Comparison of ENCODE assay signal across 10 cellular contexts in genomic region chr7:105279688-105280007, GRCh38.
DNase-seq lines count a peak whose midpoint lies in the region; ATAC-seq, FAIRE-seq and TF ChIP-seq lines count a peak whose summit lies in the region.
"Had no signal": no experiment of that assay in that cellular context is flagged by ENCODE, and none has a peak within 500 bp of the region (broad histone marks: within the 10 kb centered on the region; RNA-seq: fewer than 3 reads in every experiment).

No MANE protein-coding gene starts in this region.

- H4K20me1 ChIP-seq in GM12878 (ENCODE audit: control insufficient read depth, insufficient read depth): no peaks in the 10 kb centered on the region

- ATAC-seq in GM18508 (IDR thresholded peaks at IDR 0.05; ENCODE audit: insufficient read depth, unreplicated experiment) (peak; percentile 79), GM21390 (IDR thresholded peaks at IDR 0.05; ENCODE audit: unreplicated experiment) (peak; percentile 92), HG03064 (IDR thresholded peaks at IDR 0.05; ENCODE audit: low read depth, unreplicated experiment) (peak; percentile 87), GM12878 (peak; percentile 96), left ventricle myocardium superior (no peak)

- DNase-seq in GM12878 (ENCODE audit: low read depth, low spot score): no peak
- DNase-seq in kidney glomerular epithelial cell (lab: John Stamatoyannopoulos, UW): no peak
- no peak for DNase-seq in stomach
- DNase-seq in foreskin fibroblast: no peak
- DNase-seq in left ventricle myocardium superior: no peak
- DNase-seq: activated CD4-positive, alpha-beta T cell treated with anti-CD3 and anti-CD28 coated beads for 48 hours; NCI-H446 treated with DMSO at 0.1 percent for 48 hours had no signal

- CTCF ChIA-PET in GM12878 (lab: Yijun Ruan, JAX): interaction anchor here (0.8 to 2.7 kb wide), 7 partner anchors 10 to 66 kb away, joined by 3 to 13 read pairs (median 3); no protein-coding TSS in a partner anchor

- H3K4me1 ChIP-seq in GM12878 (ENCODE audit: control insufficient read depth, insufficient read depth, low read length) (no peaks in the 10 kb centered on the region), stomach (peaks cover 0 to 28% (median 14%) of the 10 kb centered on the region in 4 donors)

- H3K79me2 ChIP-seq in GM12878 (ENCODE audit: control insufficient read depth, insufficient read depth, low read length): no peaks in the 10 kb centered on the region

- BruUV-seq in GM12878 (replicated peaks; lab: Mats Ljungman, UMichigan): no TSS peak

- TF ChIP-seq RAD21 in GM12878 (IDR thresholded peaks at IDR 0.05; ENCODE audit: insufficient read depth, low read depth, low read length): no peak

- TF ChIP-seq CTCF in GM12878 (IDR thresholded peaks at IDR 0.05 in 2 of 3, conservative IDR thresholded peaks at IDR 0.05 in 1 of 3; ENCODE audit: control insufficient read depth in 2 of 3, extremely low read depth in 1 of 3, insufficient read depth in 1 of 3, low read depth in 3 of 3, low read length in 3 of 3) (no peak), stomach (IDR thresholded peaks at IDR 0.05) (no peak), foreskin fibroblast (IDR thresholded peaks at IDR 0.05; ENCODE audit: low read depth, low read length) (no peak)

- no peaks in the 10 kb centered on the region for H3K27me3 ChIP-seq in GM12878 (replicated peaks in 1 of 2; ENCODE audit: control insufficient read depth in 2 of 2, insufficient read depth in 2 of 2, low read length in 1 of 2)
- H3K27me3 ChIP-seq in stomach: no peaks in the 10 kb centered on the region

- POLR2A ChIA-PET in GM12878 (lab: Charles Lee): interaction anchor here (0.5 to 1.6 kb wide), 10 partner anchors 11 to 865 kb away, joined by 3 to 8 read pairs (median 3); no protein-coding TSS in a partner anchor

- WGBS in GM12878 (ENCODE audit: insufficient coverage, insufficient replicate concordance, low lambda C conversion rate, missing lambda C conversion rate): 0% methylated on average over 1 of the region's 1 CpG
- 55 to 79% (median 57%) methylated on average over 1 of the region's 1 CpG for WGBS in stomach, 5 donors

- H2AFZ ChIP-seq in GM12878 (ENCODE audit: control insufficient read depth, low read depth, low read length): no peak overlapping the region

- no peak overlapping the region for H3K4me2 ChIP-seq in GM12878 (ENCODE audit: control insufficient read depth, insufficient read depth)

- FAIRE-seq in GM12878 (lab: Jason Lieb, UNC): peak; percentile 13

- RAD21 ChIA-PET in GM12878 (lab: Charles Lee; ENCODE audit: unreplicated experiment): interaction anchor here (0.6 to 2.2 kb wide), 14 partner anchors 11 to 224 kb away, joined by 3 to 16 read pairs (median 6); no protein-coding TSS in a partner anchor

- TF ChIP-seq EP300 in GM12878 (IDR thresholded peaks at IDR 0.05; ENCODE audit: borderline replicate concordance in 1 of 2, control insufficient read depth in 1 of 2, low read depth in 2 of 2, low read length in 2 of 2) (no peak), stomach (IDR thresholded peaks at IDR 0.05) (no peak)

- H3K36me3 ChIP-seq in GM12878 (ENCODE audit: control insufficient read depth in 2 of 2, insufficient read depth in 2 of 2, low read length in 1 of 2): no peaks in the 10 kb centered on the region
- no peaks in the 10 kb centered on the region for H3K36me3 ChIP-seq in stomach

- H3K9ac ChIP-seq in GM12878 (ENCODE audit: control insufficient read depth, insufficient read depth, low read length): no peak overlapping the region

- TF ChIP-seq POLR2A in GM12878 (IDR thresholded peaks at IDR 0.05; ENCODE audit: low read depth, low read length) (no peak), stomach (IDR thresholded peaks at IDR 0.05) (no peak)

- intact Hi-C loops in GM12878 (cut with micrococcal nuclease; ENCODE audit: unreplicated experiment) (no loop called here), stomach (cut with DNase I; ENCODE audit: low total_unique reads) (no loop called here), left ventricle myocardium superior (cut with micrococcal nuclease) (loop anchor here (5.0 kb wide), 1 partner anchor 77 kb away; no protein-coding TSS in a partner anchor)

- SMC1A ChIA-PET in GM12878 (lab: Charles Lee; ENCODE audit: uncharacterized antibody, unreplicated experiment): interaction anchor here (0.5 to 2.6 kb wide), 19 partner anchors 10 to 362 kb away, joined by 3 to 20 read pairs (median 4); no protein-coding TSS in a partner anchor

- H3K27ac ChIP-seq in GM12878 (ENCODE audit: control insufficient read depth, insufficient read depth): peak overlapping the region; percentile 4; the same call in 1 of the 2 replicates
- no peak overlapping the region for H3K27ac ChIP-seq in stomach

- H3K4me3 ChIP-seq in GM12878: no peak overlapping the region
- H3K4me3 ChIP-seq in stomach: no peak overlapping the region
- no peak overlapping the region for H3K4me3 ChIP-seq in foreskin fibroblast (ENCODE audit: low read depth in 1 of 2, low read length in 2 of 2)

- in situ Hi-C loops in GM12878 (cut with MboI): no loop called here

- H3K9me3 ChIP-seq in GM12878 (replicated peaks; ENCODE audit: control insufficient read depth, insufficient read depth, low read length): no peaks in the 10 kb centered on the region
- no peaks in the 10 kb centered on the region for H3K9me3 ChIP-seq in stomach

TF ChIP-seq in GM12878, 131 proteins besides CTCF, POLR2A, EP300 and RAD21:
- no peak for TF ChIP-seq HCFC1 (IDR thresholded peaks at IDR 0.05; ENCODE audit: low read length)
- no peak for TF ChIP-seq SUZ12 (IDR thresholded peaks at IDR 0.05; ENCODE audit: unreplicated experiment)
- no peak for TF ChIP-seq SIX5 (IDR thresholded peaks at IDR 0.05; ENCODE audit: low read depth, low read length, severe bottlenecking)
- no peak for TF ChIP-seq SP1 (IDR thresholded peaks at IDR 0.05; ENCODE audit: low read depth, low read length)
- peak; percentile 6; the same call in 1 of the 2 replicates for TF ChIP-seq DPF2 (IDR thresholded peaks at IDR 0.05)
- no peak for TF ChIP-seq E2F8 (IDR thresholded peaks at IDR 0.05; ENCODE audit: low read depth, partially characterized antibody)
- TF ChIP-seq STAT1 (conservative IDR thresholded peaks at IDR 0.05): no peak
- peak; percentile 39 for TF ChIP-seq SKIL (IDR thresholded peaks at IDR 0.05; ENCODE audit: low read depth, poor library complexity, severe bottlenecking)
- peak; percentile 59; the same call in 1 of the 2 replicates for TF ChIP-seq NBN (IDR thresholded peaks at IDR 0.05)
- TF ChIP-seq ATF7 (IDR thresholded peaks at IDR 0.05; ENCODE audit: low read depth): peak; percentile 11; the same call in 1 of the 2 replicates
- no peak for TF ChIP-seq SMAD1 (IDR thresholded peaks at IDR 0.05; ENCODE audit: low read depth, partially characterized antibody)
